In the genomic region with DNA sequence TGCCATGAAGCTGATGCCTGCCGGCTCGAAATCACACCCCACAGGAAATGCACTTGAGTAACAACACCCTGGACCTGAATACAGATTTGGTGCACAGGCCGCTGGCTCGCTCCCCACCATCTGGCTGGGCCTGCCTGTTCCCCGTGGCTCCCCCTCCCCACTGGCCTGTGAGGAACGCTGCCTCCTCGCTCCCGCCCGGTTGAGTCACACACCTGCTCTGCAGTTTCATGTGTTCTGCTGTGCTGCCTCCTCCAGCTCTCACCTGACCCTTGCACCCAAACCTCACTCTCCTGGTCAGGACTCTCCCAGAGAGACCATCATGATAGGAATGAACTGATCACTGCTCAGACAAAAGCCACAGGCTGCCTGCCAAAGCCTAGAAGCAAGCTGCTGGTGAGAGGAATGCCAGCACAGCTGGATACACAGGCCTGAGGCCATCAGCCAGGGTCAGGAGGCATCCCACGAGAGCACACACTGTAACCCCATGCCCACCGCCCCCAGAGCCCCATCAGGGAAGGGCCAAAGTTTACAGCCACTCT, we compare ENCODE assay signal across 1 cellular context.
A peak's percentile ranks its signal among the peaks of the same experiment; 100 is the strongest.
TF ChIP-seq lines count a peak whose summit lies in the region.

No MANE protein-coding gene starts in this region.

TF ChIP-seq in HepG2, 621 proteins besides CTCF, POLR2A, EP300 and RAD21 (continued from another document and continues in another):
- TF ChIP-seq, protein P1, sequence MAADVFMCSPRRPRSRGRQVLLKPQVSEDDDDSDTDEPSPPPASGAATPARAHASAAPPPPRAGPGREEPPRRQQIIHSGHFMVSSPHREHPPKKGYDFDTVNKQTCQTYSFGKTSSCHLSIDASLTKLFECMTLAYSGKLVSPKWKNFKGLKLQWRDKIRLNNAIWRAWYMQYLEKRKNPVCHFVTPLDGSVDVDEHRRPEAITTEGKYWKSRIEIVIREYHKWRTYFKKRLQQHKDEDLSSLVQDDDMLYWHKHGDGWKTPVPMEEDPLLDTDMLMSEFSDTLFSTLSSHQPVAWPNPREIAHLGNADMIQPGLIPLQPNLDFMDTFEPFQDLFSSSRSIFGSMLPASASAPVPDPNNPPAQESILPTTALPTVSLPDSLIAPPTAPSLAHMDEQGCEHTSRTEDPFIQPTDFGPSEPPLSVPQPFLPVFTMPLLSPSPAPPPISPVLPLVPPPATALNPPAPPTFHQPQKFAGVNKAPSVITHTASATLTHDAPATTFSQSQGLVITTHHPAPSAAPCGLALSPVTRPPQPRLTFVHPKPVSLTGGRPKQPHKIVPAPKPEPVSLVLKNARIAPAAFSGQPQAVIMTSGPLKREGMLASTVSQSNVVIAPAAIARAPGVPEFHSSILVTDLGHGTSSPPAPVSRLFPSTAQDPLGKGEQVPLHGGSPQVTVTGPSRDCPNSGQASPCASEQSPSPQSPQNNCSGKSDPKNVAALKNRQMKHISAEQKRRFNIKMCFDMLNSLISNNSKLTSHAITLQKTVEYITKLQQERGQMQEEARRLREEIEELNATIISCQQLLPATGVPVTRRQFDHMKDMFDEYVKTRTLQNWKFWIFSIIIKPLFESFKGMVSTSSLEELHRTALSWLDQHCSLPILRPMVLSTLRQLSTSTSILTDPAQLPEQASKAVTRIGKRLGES (CRISPR knock-in tag; IDR thresholded peaks at IDR 0.05; ENCODE audit: borderline replicate concordance) = no peak
- TF ChIP-seq FOXA1 (IDR thresholded peaks at IDR 0.05) (no peak), FOXA1 (CRISPR knock-in tag; IDR thresholded peaks at IDR 0.05) (0 out of 2 replicates have a peak, but pooled peaks have one; percentile 27), ZNF205 (CRISPR knock-in tag; IDR thresholded peaks at IDR 0.05) (0 out of 2 replicates have a peak, but pooled peaks have one; percentile 71), ZNF644 (CRISPR knock-in tag; IDR thresholded peaks at IDR 0.05; ENCODE audit: low read depth) (peak; percentile 38; the same call in 1 of the 2 replicates), BHLHE40 (IDR thresholded peaks at IDR 0.05; ENCODE audit: low read length) (peak; percentile 44; the same call in 1 of the 2 replicates), ZNF160 (CRISPR knock-in tag; IDR thresholded peaks at IDR 0.05) (peak; percentile 48; the same call in 1 of the 2 replicates), JUND (CRISPR knock-in tag; IDR thresholded peaks at IDR 0.05) (peak; percentile 79), SPEN (CRISPR knock-in tag; IDR thresholded peaks at IDR 0.05; ENCODE audit: low read depth) (peak; percentile 81), ZSCAN30 (CRISPR knock-in tag; IDR thresholded peaks at IDR 0.05) (no peak), MYC (CRISPR knock-in tag; IDR thresholded peaks at IDR 0.05; ENCODE audit: borderline replicate concordance) (peak; percentile 80; the same call in 1 of the 2 replicates), NR2C2 (CRISPR knock-in tag; IDR thresholded peaks at IDR 0.05; ENCODE audit: borderline replicate concordance) (peak; percentile 39; the same call in 1 of the 2 replicates), NFKBIZ (CRISPR knock-in tag; IDR thresholded peaks at IDR 0.05) (no peak), ZNF430 (CRISPR knock-in tag; IDR thresholded peaks at IDR 0.05) (peak; percentile 74), YY1 (IDR thresholded peaks at IDR 0.05; ENCODE audit: insufficient read depth, insufficient replicate concordance, low read depth, low read length) (no peak), ZNF768 (CRISPR knock-in tag; IDR thresholded peaks at IDR 0.05) (peak; percentile 78), GATAD1 (CRISPR knock-in tag; IDR thresholded peaks at IDR 0.05) (peak; percentile 52; the same call in 1 of the 2 replicates), ZNF331 (CRISPR knock-in tag; IDR thresholded peaks at IDR 0.05) (peak; percentile 43; the same call in 1 of the 2 replicates)
- TF ChIP-seq, protein P2, sequence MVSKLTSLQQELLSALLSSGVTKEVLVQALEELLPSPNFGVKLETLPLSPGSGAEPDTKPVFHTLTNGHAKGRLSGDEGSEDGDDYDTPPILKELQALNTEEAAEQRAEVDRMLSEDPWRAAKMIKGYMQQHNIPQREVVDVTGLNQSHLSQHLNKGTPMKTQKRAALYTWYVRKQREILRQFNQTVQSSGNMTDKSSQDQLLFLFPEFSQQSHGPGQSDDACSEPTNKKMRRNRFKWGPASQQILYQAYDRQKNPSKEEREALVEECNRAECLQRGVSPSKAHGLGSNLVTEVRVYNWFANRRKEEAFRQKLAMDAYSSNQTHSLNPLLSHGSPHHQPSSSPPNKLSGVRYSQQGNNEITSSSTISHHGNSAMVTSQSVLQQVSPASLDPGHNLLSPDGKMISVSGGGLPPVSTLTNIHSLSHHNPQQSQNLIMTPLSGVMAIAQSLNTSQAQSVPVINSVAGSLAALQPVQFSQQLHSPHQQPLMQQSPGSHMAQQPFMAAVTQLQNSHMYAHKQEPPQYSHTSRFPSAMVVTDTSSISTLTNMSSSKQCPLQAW (CRISPR knock-in tag; IDR thresholded peaks at IDR 0.05) = peak; percentile 69
- TF ChIP-seq, protein P3, sequence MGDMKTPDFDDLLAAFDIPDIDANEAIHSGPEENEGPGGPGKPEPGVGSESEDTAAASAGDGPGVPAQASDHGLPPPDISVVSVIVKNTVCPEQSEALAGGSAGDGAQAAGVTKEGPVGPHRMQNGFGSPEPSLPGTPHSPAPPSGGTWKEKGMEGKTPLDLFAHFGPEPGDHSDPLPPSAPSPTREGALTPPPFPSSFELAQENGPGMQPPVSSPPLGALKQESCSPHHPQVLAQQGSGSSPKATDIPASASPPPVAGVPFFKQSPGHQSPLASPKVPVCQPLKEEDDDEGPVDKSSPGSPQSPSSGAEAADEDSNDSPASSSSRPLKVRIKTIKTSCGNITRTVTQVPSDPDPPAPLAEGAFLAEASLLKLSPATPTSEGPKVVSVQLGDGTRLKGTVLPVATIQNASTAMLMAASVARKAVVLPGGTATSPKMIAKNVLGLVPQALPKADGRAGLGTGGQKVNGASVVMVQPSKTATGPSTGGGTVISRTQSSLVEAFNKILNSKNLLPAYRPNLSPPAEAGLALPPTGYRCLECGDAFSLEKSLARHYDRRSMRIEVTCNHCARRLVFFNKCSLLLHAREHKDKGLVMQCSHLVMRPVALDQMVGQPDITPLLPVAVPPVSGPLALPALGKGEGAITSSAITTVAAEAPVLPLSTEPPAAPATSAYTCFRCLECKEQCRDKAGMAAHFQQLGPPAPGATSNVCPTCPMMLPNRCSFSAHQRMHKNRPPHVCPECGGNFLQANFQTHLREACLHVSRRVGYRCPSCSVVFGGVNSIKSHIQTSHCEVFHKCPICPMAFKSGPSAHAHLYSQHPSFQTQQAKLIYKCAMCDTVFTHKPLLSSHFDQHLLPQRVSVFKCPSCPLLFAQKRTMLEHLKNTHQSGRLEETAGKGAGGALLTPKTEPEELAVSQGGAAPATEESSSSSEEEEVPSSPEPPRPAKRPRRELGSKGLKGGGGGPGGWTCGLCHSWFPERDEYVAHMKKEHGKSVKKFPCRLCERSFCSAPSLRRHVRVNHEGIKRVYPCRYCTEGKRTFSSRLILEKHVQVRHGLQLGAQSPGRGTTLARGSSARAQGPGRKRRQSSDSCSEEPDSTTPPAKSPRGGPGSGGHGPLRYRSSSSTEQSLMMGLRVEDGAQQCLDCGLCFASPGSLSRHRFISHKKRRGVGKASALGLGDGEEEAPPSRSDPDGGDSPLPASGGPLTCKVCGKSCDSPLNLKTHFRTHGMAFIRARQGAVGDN (CRISPR knock-in tag; IDR thresholded peaks at IDR 0.05) = peak; percentile 97
- TF ChIP-seq, protein P4, sequence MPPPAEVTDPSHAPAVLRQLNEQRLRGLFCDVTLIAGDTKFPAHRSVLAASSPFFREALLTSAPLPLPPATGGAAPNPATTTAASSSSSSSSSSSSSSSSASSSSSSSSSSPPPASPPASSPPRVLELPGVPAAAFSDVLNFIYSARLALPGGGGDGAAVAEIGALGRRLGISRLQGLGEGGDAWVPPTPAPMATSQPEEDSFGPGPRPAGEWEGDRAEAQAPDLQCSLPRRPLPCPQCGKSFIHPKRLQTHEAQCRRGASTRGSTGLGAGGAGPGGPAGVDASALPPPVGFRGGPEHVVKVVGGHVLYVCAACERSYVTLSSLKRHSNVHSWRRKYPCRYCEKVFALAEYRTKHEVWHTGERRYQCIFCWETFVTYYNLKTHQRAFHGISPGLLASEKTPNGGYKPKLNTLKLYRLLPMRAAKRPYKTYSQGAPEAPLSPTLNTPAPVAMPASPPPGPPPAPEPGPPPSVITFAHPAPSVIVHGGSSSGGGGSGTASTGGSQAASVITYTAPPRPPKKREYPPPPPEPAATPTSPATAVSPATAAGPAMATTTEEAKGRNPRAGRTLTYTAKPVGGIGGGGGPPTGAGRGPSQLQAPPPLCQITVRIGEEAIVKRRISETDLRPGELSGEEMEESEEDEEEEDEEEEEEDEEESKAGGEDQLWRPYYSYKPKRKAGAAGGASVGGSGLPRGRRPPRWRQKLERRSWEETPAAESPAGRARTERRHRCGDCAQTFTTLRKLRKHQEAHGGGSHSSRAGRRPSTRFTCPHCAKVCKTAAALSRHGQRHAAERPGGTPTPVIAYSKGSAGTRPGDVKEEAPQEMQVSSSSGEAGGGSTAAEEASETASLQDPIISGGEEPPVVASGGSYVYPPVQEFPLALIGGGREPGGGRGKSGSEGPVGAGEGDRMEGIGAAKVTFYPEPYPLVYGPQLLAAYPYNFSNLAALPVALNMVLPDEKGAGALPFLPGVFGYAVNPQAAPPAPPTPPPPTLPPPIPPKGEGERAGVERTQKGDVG (CRISPR knock-in tag; IDR thresholded peaks at IDR 0.05; ENCODE audit: borderline replicate concordance) = no peak
- TF ChIP-seq, protein P5, sequence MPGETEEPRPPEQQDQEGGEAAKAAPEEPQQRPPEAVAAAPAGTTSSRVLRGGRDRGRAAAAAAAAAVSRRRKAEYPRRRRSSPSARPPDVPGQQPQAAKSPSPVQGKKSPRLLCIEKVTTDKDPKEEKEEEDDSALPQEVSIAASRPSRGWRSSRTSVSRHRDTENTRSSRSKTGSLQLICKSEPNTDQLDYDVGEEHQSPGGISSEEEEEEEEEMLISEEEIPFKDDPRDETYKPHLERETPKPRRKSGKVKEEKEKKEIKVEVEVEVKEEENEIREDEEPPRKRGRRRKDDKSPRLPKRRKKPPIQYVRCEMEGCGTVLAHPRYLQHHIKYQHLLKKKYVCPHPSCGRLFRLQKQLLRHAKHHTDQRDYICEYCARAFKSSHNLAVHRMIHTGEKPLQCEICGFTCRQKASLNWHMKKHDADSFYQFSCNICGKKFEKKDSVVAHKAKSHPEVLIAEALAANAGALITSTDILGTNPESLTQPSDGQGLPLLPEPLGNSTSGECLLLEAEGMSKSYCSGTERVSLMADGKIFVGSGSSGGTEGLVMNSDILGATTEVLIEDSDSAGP (CRISPR knock-in tag; IDR thresholded peaks at IDR 0.05; ENCODE audit: borderline replicate concordance) = peak; percentile 67; the same call in 1 of the 2 replicates
- TF ChIP-seq, protein P6, sequence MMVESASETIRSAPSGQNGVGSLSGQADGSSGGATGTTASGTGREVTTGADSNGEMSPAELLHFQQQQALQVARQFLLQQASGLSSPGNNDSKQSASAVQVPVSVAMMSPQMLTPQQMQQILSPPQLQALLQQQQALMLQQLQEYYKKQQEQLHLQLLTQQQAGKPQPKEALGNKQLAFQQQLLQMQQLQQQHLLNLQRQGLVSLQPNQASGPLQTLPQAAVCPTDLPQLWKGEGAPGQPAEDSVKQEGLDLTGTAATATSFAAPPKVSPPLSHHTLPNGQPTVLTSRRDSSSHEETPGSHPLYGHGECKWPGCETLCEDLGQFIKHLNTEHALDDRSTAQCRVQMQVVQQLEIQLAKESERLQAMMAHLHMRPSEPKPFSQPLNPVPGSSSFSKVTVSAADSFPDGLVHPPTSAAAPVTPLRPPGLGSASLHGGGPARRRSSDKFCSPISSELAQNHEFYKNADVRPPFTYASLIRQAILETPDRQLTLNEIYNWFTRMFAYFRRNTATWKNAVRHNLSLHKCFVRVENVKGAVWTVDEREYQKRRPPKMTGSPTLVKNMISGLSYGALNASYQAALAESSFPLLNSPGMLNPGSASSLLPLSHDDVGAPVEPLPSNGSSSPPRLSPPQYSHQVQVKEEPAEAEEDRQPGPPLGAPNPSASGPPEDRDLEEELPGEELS (CRISPR knock-in tag; IDR thresholded peaks at IDR 0.05) = peak; percentile 35
- TF ChIP-seq, protein P7, sequence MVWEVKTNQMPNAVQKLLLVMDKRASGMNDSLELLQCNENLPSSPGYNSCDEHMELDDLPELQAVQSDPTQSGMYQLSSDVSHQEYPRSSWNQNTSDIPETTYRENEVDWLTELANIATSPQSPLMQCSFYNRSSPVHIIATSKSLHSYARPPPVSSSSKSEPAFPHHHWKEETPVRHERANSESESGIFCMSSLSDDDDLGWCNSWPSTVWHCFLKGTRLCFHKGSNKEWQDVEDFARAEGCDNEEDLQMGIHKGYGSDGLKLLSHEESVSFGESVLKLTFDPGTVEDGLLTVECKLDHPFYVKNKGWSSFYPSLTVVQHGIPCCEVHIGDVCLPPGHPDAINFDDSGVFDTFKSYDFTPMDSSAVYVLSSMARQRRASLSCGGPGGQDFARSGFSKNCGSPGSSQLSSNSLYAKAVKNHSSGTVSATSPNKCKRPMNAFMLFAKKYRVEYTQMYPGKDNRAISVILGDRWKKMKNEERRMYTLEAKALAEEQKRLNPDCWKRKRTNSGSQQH (CRISPR knock-in tag; IDR thresholded peaks at IDR 0.05; ENCODE audit: low read depth) = 0 out of 2 replicates have a peak, but pooled peaks have one; percentile 50
- TF ChIP-seq, protein P8, sequence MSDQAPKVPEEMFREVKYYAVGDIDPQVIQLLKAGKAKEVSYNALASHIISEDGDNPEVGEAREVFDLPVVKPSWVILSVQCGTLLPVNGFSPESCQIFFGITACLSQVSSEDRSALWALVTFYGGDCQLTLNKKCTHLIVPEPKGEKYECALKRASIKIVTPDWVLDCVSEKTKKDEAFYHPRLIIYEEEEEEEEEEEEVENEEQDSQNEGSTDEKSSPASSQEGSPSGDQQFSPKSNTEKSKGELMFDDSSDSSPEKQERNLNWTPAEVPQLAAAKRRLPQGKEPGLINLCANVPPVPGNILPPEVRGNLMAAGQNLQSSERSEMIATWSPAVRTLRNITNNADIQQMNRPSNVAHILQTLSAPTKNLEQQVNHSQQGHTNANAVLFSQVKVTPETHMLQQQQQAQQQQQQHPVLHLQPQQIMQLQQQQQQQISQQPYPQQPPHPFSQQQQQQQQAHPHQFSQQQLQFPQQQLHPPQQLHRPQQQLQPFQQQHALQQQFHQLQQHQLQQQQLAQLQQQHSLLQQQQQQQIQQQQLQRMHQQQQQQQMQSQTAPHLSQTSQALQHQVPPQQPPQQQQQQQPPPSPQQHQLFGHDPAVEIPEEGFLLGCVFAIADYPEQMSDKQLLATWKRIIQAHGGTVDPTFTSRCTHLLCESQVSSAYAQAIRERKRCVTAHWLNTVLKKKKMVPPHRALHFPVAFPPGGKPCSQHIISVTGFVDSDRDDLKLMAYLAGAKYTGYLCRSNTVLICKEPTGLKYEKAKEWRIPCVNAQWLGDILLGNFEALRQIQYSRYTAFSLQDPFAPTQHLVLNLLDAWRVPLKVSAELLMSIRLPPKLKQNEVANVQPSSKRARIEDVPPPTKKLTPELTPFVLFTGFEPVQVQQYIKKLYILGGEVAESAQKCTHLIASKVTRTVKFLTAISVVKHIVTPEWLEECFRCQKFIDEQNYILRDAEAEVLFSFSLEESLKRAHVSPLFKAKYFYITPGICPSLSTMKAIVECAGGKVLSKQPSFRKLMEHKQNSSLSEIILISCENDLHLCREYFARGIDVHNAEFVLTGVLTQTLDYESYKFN (CRISPR knock-in tag; conservative IDR thresholded peaks at IDR 0.05) = peak; percentile 82
